20 cellular contexts compared by ENCODE assay signal in the genomic region with DNA sequence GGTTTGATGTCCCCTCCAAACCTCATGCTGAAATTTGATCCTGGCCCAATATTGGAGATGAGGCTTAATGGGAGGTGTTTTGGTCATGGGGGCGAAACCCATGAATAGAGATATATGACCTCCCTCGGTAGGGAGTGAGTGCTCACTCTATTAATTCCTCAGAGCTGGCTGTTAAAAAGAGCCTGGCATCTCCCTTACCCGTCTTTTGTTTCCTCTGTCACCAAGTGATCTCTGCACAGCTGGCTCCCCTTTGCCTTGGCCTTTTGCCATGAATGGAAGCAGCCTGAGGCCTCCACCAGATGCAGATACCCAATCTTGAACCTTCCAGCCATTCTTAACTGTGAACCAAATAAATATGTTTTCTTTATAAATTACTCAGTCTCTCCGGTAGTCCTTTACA.
"Had no signal": no experiment of that assay in that cellular context is flagged by ENCODE, and none has a peak within 500 bp of the region (broad histone marks: within the 10 kb centered on the region; RNA-seq: fewer than 3 reads in every experiment).

No MANE protein-coding gene starts in this region.

- H3K9me3 ChIP-seq: left lung, ovary, right lobe of liver, thoracic aorta, upper lobe of right lung had no signal

- H3K4me3 Mint-ChIP-seq: activated B cell treated with CpG ODN at 0.5 μM for 24 hours; activated CD8-positive, alpha-beta T cell treated with anti-CD3 and anti-CD28 coated beads, Interleukin-2, amount 10 ng/mL, durations not matched to agents 7 days and 5 days; activated naive CD4-positive, alpha-beta T cell treated with anti-CD3 and anti-CD28 coated beads, Interleukin-2, amount 10 ng/mL, durations not matched to agents 7 days and 5 days; activated naive CD8-positive, alpha-beta T cell treated with anti-CD3 and anti-CD28 coated beads, Interleukin-2, amount 50 U/mL, for 24 hours; activated T-cell treated with anti-CD3 and anti-CD28 coated beads, Interleukin-2, amount 50 U/mL, for 24 hours; central memory CD8-positive, alpha-beta T cell; stimulated activated memory B cell treated with anti-CD40 and anti-IgM and Interleukin-4, amounts not matched to agents 10 μg/mL and 1 μg/mL and 100 μg/mL, for 72 hours; T-cell had no signal

- H3K4me1 Mint-ChIP-seq: activated B cell treated with CpG ODN at 0.5 μM for 24 hours; activated naive CD4-positive, alpha-beta T cell treated with anti-CD3 and anti-CD28 coated beads, Interleukin-2, amount 10 ng/mL, durations not matched to agents 7 days and 5 days; central memory CD8-positive, alpha-beta T cell; stimulated activated memory B cell treated with anti-CD40 and anti-IgM and Interleukin-4, amounts not matched to agents 10 μg/mL and 1 μg/mL and 100 μg/mL, for 72 hours; T-cell had no signal

- ATAC-seq: activated CD8-positive, alpha-beta T cell treated with anti-CD3 and anti-CD28 coated beads, Interleukin-2, amount 10 ng/mL, durations not matched to agents 7 days and 5 days; activated naive CD8-positive, alpha-beta T cell treated with anti-CD3 and anti-CD28 coated beads, Interleukin-2, amount 50 U/mL, for 24 hours; left lung; right lobe of liver; stimulated activated memory B cell treated with anti-CD40 and anti-IgM and Interleukin-4, amounts not matched to agents 10 μg/mL and 1 μg/mL and 100 μg/mL, for 72 hours; T-cell; upper lobe of right lung had no signal

- H3K9me3 Mint-ChIP-seq: activated B cell treated with CpG ODN at 0.5 μM for 24 hours; activated naive CD4-positive, alpha-beta T cell treated with anti-CD3 and anti-CD28 coated beads, Interleukin-2, amount 10 ng/mL, durations not matched to agents 7 days and 5 days; activated naive CD8-positive, alpha-beta T cell treated with anti-CD3 and anti-CD28 coated beads, Interleukin-2, amount 50 U/mL, for 24 hours; activated T-cell treated with anti-CD3 and anti-CD28 coated beads, Interleukin-2, amount 50 U/mL, for 24 hours; central memory CD8-positive, alpha-beta T cell; T-cell had no signal

- H3K27ac Mint-ChIP-seq: activated B cell treated with CpG ODN at 0.5 μM for 24 hours; activated CD8-positive, alpha-beta T cell treated with anti-CD3 and anti-CD28 coated beads, Interleukin-2, amount 10 ng/mL, durations not matched to agents 7 days and 5 days; activated naive CD4-positive, alpha-beta T cell treated with anti-CD3 and anti-CD28 coated beads, Interleukin-2, amount 10 ng/mL, durations not matched to agents 7 days and 5 days; activated naive CD8-positive, alpha-beta T cell treated with anti-CD3 and anti-CD28 coated beads, Interleukin-2, amount 50 U/mL, for 24 hours; activated T-cell treated with anti-CD3 and anti-CD28 coated beads, Interleukin-2, amount 50 U/mL, for 24 hours; stimulated activated memory B cell treated with anti-CD40 and anti-IgM and Interleukin-4, amounts not matched to agents 10 μg/mL and 1 μg/mL and 100 μg/mL, for 72 hours; T-cell had no signal

- H3K36me3 Mint-ChIP-seq: activated naive CD4-positive, alpha-beta T cell treated with anti-CD3 and anti-CD28 coated beads, Interleukin-2, amount 10 ng/mL, durations not matched to agents 7 days and 5 days had no signal

- H3K36me3 ChIP-seq: brain microvascular endothelial cell, left lung, ovary, right lobe of liver, thoracic aorta, upper lobe of right lung had no signal

- H3K4me1 ChIP-seq: left lung had no signal

- H3K27ac ChIP-seq: coronary artery, left lung, ovary, right lobe of liver, thoracic aorta, upper lobe of right lung had no signal

- DNase-seq: activated B cell treated with CpG ODN at 0.5 μM for 24 hours; activated CD4-positive, alpha-beta T cell treated with anti-CD3 and anti-CD28 coated beads for 48 hours; activated CD8-positive, alpha-beta T cell treated with anti-CD3 and anti-CD28 coated beads, Interleukin-2, amount 10 ng/mL, durations not matched to agents 7 days and 5 days; activated effector memory CD4-positive, alpha-beta T cell treated with Interleukin-2 at 50 U/mL for 16 hours; activated naive CD4-positive, alpha-beta T cell treated with anti-CD3 and anti-CD28 coated beads, Interleukin-2, amount 10 ng/mL, durations not matched to agents 7 days and 5 days; activated naive CD8-positive, alpha-beta T cell treated with anti-CD3 and anti-CD28 coated beads, Interleukin-2, amount 50 U/mL, for 24 hours; activated T-cell treated with anti-CD3 and anti-CD28 coated beads, Interleukin-2, amount 50 U/mL, for 24 hours; anterior cingulate cortex; brain microvascular endothelial cell; kidney; left lung; ovary; right lobe of liver; stimulated activated CD4-positive, alpha-beta T cell treated with anti-CD3 and anti-CD28 coated beads, Interleukin-4, amount 100 ng/mL, for 24 hours; T-cell; upper lobe of right lung had no signal

- H3K4me3 ChIP-seq: coronary artery, left lung, ovary, right lobe of liver, thoracic aorta, upper lobe of right lung had no signal

- H3K27me3 ChIP-seq: brain microvascular endothelial cell, left lung, ovary, right lobe of liver, upper lobe of right lung had no signal
